2 cellular contexts compared by ENCODE assay signal in genomic region chr15:48170981-48171380, GRCh38.
TF ChIP-seq lines count a peak whose summit lies in the region.

No MANE protein-coding gene starts in this region.

TF ChIP-seq in GM23338, 12 proteins besides CTCF, POLR2A, EP300 and RAD21:
- no peak for TF ChIP-seq ZNF331 (CRISPR knock-in tag; IDR thresholded peaks at IDR 0.05; ENCODE audit: low read depth)
- no peak for TF ChIP-seq EZH2 (IDR thresholded peaks at IDR 0.05; ENCODE audit: low read depth, unreplicated experiment)
- no peak for TF ChIP-seq STAT1 (IDR thresholded peaks at IDR 0.05; ENCODE audit: unreplicated experiment)
- no peak for TF ChIP-seq REST (IDR thresholded peaks at IDR 0.05; ENCODE audit: unreplicated experiment)
- TF ChIP-seq NANOG (IDR thresholded peaks at IDR 0.05; ENCODE audit: borderline replicate concordance): no peak

TF ChIP-seq in H1, 55 proteins besides CTCF, POLR2A, EP300 and RAD21:
- TF ChIP-seq MAFK (IDR thresholded peaks at IDR 0.05; ENCODE audit: low read depth, low read length) (no peak), EGR1 (IDR thresholded peaks at IDR 0.05; ENCODE audit: borderline replicate concordance, low read depth, low read length) (no peak), HDAC6 (IDR thresholded peaks at IDR 0.05; ENCODE audit: low read depth, low read length) (no peak), GTF2F1 (IDR thresholded peaks at IDR 0.05; ENCODE audit: borderline replicate concordance, low read depth, low read length) (no peak), NANOG (IDR thresholded peaks at IDR 0.05; ENCODE audit: insufficient read depth, low read depth, low read length, poor library complexity, severe bottlenecking) (no peak), TEAD4 (IDR thresholded peaks at IDR 0.05; ENCODE audit: low read depth, low read length) (no peak), JUND (IDR thresholded peaks at IDR 0.05; ENCODE audit: low read length) (no peak), SIRT6 (IDR thresholded peaks at IDR 0.05; ENCODE audit: low read length) (no peak), RNF2 (IDR thresholded peaks at IDR 0.05; ENCODE audit: borderline replicate concordance, low read depth, low read length, missing control alignments, poor library complexity, severe bottlenecking) (no peak)
